In the genomic region with DNA sequence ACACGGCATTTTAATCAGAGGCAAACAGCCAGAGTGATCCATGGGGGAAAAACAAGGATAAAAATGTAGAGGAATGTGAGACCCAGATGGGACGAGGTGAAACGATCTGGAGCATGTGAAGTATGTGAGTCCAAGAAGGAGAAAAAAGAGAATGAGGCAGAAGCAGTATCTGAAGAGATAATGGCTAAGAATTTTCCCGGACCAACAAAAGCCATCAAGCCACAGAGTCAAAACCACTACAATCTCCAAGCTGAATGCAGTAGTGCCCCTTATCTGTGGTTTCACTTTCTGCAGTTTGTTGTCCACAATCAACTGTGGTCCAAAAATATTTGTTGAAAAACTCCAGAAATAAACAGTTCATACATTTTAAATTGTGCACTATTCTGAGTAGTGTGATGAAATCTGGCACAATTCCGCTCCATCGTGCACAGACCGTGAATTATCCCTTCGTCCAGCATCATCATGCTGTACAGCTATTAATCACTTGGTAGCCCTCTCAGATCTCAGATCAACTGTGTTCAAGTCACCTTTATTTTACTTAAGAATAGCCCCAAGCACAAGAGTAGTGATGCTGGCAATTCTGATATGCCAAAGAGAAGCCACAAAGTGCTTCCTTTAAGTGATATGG, we compare ENCODE assay signal across 1 cellular context.
TF ChIP-seq lines count a peak whose summit lies in the region.

No MANE protein-coding gene starts in this region.

TF ChIP-seq in GM23338, 12 proteins besides CTCF, POLR2A, EP300 and RAD21 (continued from another document):
- no peak for TF ChIP-seq REST (IDR thresholded peaks at IDR 0.05; ENCODE audit: unreplicated experiment)
- no peak for TF ChIP-seq JUNB (IDR thresholded peaks at IDR 0.05; ENCODE audit: unreplicated experiment)
- no peak for TF ChIP-seq NANOG (IDR thresholded peaks at IDR 0.05; ENCODE audit: borderline replicate concordance)
- no peak for TF ChIP-seq ZNF114 (CRISPR knock-in tag; IDR thresholded peaks at IDR 0.05)
- TF ChIP-seq EZH2 (IDR thresholded peaks at IDR 0.05; ENCODE audit: low read depth, unreplicated experiment), result no peak
- no peak for TF ChIP-seq ZNF462 (CRISPR knock-in tag; IDR thresholded peaks at IDR 0.05)
- TF ChIP-seq POLR2AphosphoS5 (IDR thresholded peaks at IDR 0.05; ENCODE audit: low read depth), result no peak
- no peak for TF ChIP-seq STAT1 (IDR thresholded peaks at IDR 0.05; ENCODE audit: unreplicated experiment)
- TF ChIP-seq, protein P1, sequence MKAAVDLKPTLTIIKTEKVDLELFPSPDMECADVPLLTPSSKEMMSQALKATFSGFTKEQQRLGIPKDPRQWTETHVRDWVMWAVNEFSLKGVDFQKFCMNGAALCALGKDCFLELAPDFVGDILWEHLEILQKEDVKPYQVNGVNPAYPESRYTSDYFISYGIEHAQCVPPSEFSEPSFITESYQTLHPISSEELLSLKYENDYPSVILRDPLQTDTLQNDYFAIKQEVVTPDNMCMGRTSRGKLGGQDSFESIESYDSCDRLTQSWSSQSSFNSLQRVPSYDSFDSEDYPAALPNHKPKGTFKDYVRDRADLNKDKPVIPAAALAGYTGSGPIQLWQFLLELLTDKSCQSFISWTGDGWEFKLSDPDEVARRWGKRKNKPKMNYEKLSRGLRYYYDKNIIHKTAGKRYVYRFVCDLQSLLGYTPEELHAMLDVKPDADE (IDR thresholded peaks at IDR 0.05), result no peak
- TF ChIP-seq CREB1 (CRISPR knock-in tag; IDR thresholded peaks at IDR 0.05; ENCODE audit: low read depth), result no peak
- TF ChIP-seq EZH2phosphoT487 (IDR thresholded peaks at IDR 0.05; ENCODE audit: unreplicated experiment), result no peak
